In the genomic region with DNA sequence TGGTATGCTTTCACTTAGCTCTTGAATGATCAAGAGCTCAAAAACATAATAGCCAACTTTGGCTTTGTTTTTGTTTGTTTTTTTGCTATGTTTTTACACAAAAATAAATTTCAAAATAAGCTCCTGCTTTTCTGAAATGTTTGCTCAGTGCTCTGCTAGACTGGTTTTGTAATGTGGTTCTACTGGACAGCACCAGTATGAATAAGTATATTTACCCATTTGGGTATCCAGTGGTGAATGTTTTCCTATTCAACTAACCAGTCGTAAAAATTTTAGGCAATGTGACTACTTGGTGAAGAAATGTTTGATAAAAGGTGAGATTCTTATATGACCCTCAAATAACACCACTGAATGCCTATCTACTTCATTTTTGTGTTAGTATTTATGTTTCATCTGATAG, we compare ENCODE assay signal across 30 cellular contexts.
"Had no signal": no experiment of that assay in that cellular context is flagged by ENCODE, and none has a peak within 500 bp of the region (broad histone marks: within the 10 kb centered on the region; RNA-seq: fewer than 3 reads in every experiment).

No MANE protein-coding gene starts in this region.

- H3K27me3 Mint-ChIP-seq: natural killer cell treated with Interleukin-12 subunit alpha and Interleukin-12 subunit beta and Interleukin-15 and Interleukin-18, amount 100 ng/mL, for 72 hours; progenitor cell of endocrine pancreas; stimulated activated naive B cell treated with anti-CD40 and anti-IgM and Interleukin-4, amounts not matched to agents 10 μg/mL and 1 μg/mL and 100 μg/mL, for 72 hours; stimulated activated naive CD8-positive, alpha-beta T cell treated with anti-CD3 and anti-CD28 coated beads, Interleukin-15, Interleukin-2, amounts not matched to agents 100 ng/mL and 50 ng/mL, for 24 hours had no signal

- H3K36me3 Mint-ChIP-seq: naive thymus-derived CD8-positive, alpha-beta T cell; natural killer cell treated with Interleukin-12 subunit alpha and Interleukin-12 subunit beta and Interleukin-15 and Interleukin-18, amount 100 ng/mL, for 72 hours; stimulated activated effector memory CD8-positive, alpha-beta T cell treated with anti-CD3 and anti-CD28 coated beads, Interleukin-12 subunit alpha, Interleukin-12 subunit beta, amount 100 ng/mL, for 72 hours; stimulated activated naive B cell treated with anti-CD40 and anti-IgM and Interleukin-4, amounts not matched to agents 10 μg/mL and 1 μg/mL and 100 μg/mL, for 72 hours had no signal

- ATAC-seq: naive thymus-derived CD8-positive, alpha-beta T cell; natural killer cell treated with Interleukin-12 subunit alpha and Interleukin-12 subunit beta and Interleukin-15 and Interleukin-18, amount 100 ng/mL, for 72 hours; psoas muscle; right cardiac atrium; right lobe of liver; stimulated activated effector memory CD8-positive, alpha-beta T cell treated with anti-CD3 and anti-CD28 coated beads, Interleukin-12 subunit alpha, Interleukin-12 subunit beta, amount 100 ng/mL, for 72 hours; stimulated activated naive B cell treated with anti-CD40 and anti-IgM and Interleukin-4, amounts not matched to agents 10 μg/mL and 1 μg/mL and 100 μg/mL, for 72 hours had no signal

- H3K79me2 ChIP-seq: parathyroid adenoma had no signal

- H3K4me3 ChIP-seq: ovary, psoas muscle, right lobe of liver, sigmoid colon, stomach, thoracic aorta, thyroid gland, tibial nerve, upper lobe of left lung, vagina had no signal

- H3K4me1 Mint-ChIP-seq: naive thymus-derived CD8-positive, alpha-beta T cell; nephron progenitor cell; neural crest cell; stimulated activated effector memory CD8-positive, alpha-beta T cell treated with anti-CD3 and anti-CD28 coated beads, Interleukin-12 subunit alpha, Interleukin-12 subunit beta, amount 100 ng/mL, for 72 hours had no signal

- H3K27ac Mint-ChIP-seq: naive thymus-derived CD8-positive, alpha-beta T cell; natural killer cell treated with Interleukin-12 subunit alpha and Interleukin-12 subunit beta and Interleukin-15 and Interleukin-18, amount 100 ng/mL, for 72 hours; nephron progenitor cell; progenitor cell of endocrine pancreas; stimulated activated effector memory CD8-positive, alpha-beta T cell treated with anti-CD3 and anti-CD28 coated beads, Interleukin-12 subunit alpha, Interleukin-12 subunit beta, amount 100 ng/mL, for 72 hours; stimulated activated naive B cell treated with anti-CD40 and anti-IgM and Interleukin-4, amounts not matched to agents 10 μg/mL and 1 μg/mL and 100 μg/mL, for 72 hours; stimulated activated naive CD8-positive, alpha-beta T cell treated with anti-CD3 and anti-CD28 coated beads, Interleukin-15, Interleukin-2, amounts not matched to agents 100 ng/mL and 50 ng/mL, for 24 hours had no signal

- H3K9ac ChIP-seq: parathyroid adenoma had no signal

- H3K36me3 ChIP-seq: neutrophil, ovary, right lobe of liver, sigmoid colon, stomach, thoracic aorta, thyroid gland, tibial nerve, upper lobe of left lung, vagina had no signal

- DNase-seq: naive thymus-derived CD8-positive, alpha-beta T cell; nephron progenitor cell; nucleus accumbens; ovary; posterior cingulate gyrus; psoas muscle; right cardiac atrium; right lobe of liver; sigmoid colon; small intestine; stimulated activated CD4-positive, alpha-beta T cell treated with anti-CD3 and anti-CD28 coated beads, Interleukin-15, amount 100 ng/mL, for 24 hours; stimulated activated CD4-positive, alpha-beta T cell treated with anti-CD3 and anti-CD28 coated beads, Interleukin-2, amount 100 ng/mL, for 24 hours; stimulated activated CD4-positive, alpha-beta T cell treated with anti-CD3 and anti-CD28 coated beads, Interleukin-2, amount 100 ng/mL, for 48 hours; stimulated activated CD4-positive, alpha-beta T cell treated with anti-CD3 and anti-CD28 coated beads, Interleukin-4, amount 100 ng/mL, for 24 hours; stimulated activated naive B cell treated with anti-CD40 and anti-IgM and Interleukin-4, amounts not matched to agents 10 μg/mL and 1 μg/mL and 100 μg/mL, for 72 hours; stimulated activated naive CD4-positive, alpha-beta T cell treated with Interleukin-2 at 50 U/mL for 16 hours; stomach; thyroid gland; trophoblast cell; upper lobe of left lung had no signal

- H3K27me3 ChIP-seq: neutrophil, ovary, right lobe of liver, sigmoid colon, stomach, thyroid gland, tibial nerve, upper lobe of left lung, vagina had no signal

- H3K9me3 ChIP-seq: neutrophil, ovary, psoas muscle, right lobe of liver, sigmoid colon, stomach, thoracic aorta, thyroid gland, tibial nerve, upper lobe of left lung, vagina had no signal

- H3K27ac ChIP-seq: neutrophil, ovary, parathyroid adenoma, psoas muscle, right lobe of liver, sigmoid colon, stomach, thoracic aorta, thyroid gland, tibial nerve, upper lobe of left lung, vagina had no signal

- H2AFZ ChIP-seq: parathyroid adenoma had no signal

- H3K4me3 Mint-ChIP-seq: naive thymus-derived CD8-positive, alpha-beta T cell; natural killer cell treated with Interleukin-12 subunit alpha and Interleukin-12 subunit beta and Interleukin-15 and Interleukin-18, amount 100 ng/mL, for 72 hours; nephron progenitor cell; neural crest cell; stimulated activated effector memory CD8-positive, alpha-beta T cell treated with anti-CD3 and anti-CD28 coated beads, Interleukin-12 subunit alpha, Interleukin-12 subunit beta, amount 100 ng/mL, for 72 hours; stimulated activated naive B cell treated with anti-CD40 and anti-IgM and Interleukin-4, amounts not matched to agents 10 μg/mL and 1 μg/mL and 100 μg/mL, for 72 hours; stimulated activated naive CD8-positive, alpha-beta T cell treated with anti-CD3 and anti-CD28 coated beads, Interleukin-15, Interleukin-2, amounts not matched to agents 100 ng/mL and 50 ng/mL, for 24 hours had no signal

- H3K4me1 ChIP-seq: parathyroid adenoma, psoas muscle, right lobe of liver, sigmoid colon, stomach, thyroid gland, tibial nerve, upper lobe of left lung, vagina had no signal
